In the genomic region with DNA sequence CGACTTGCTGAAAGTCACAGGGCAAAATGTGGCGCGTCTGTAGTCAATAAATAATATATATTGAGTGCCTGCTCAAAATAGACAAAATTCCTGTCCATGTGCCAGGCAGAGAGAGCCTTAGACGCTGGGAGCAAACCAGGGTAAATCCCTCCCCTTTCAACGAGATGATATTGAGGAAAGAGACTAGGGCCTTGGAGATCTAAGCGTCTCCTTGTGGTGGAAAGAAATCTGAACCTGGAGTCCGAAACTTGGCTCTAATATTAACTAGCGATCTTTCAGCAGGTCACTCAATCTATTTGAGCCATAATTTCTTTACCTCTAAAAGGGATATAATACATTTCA, we compare ENCODE assay signal across 8 cellular contexts. TPM values are rescaled to one million over a fixed set of nuclear protein-coding genes. Genes with fewer than 3 reads are reported as not detected.
A peak's percentile ranks its signal among the peaks of the same experiment; 100 is the strongest.
DNase-seq lines count a peak whose midpoint lies in the region; ATAC-seq, FAIRE-seq and TF ChIP-seq lines count a peak whose summit lies in the region.

No MANE protein-coding gene starts in this region.

- peaks cover 17% of the 10 kb centered on the region; the same call in 2 of the 3 replicates for H3K36me3 ChIP-seq in K562 (ENCODE audit: control insufficient read depth, insufficient read depth, low read length)
- peaks cover 0 to 16% (median 5%) of the 10 kb centered on the region in 3 experiments for H3K36me3 ChIP-seq in naive thymus-derived CD4-positive, alpha-beta T cell (ENCODE audit: control insufficient read depth in 2 of 3, insufficient read depth in 3 of 3, low read length in 3 of 3)

- H3K9me3 Mint-ChIP-seq in CD14-positive monocyte = peaks cover 0 to 1% (median 0%) of the 10 kb centered on the region in 7 donors
- H3K9me3 Mint-ChIP-seq in naive thymus-derived CD4-positive, alpha-beta T cell = peaks cover 0 to 3% (median 0%) of the 10 kb centered on the region in 11 donors

- peak overlapping the region in 4 of 7 donors; percentile 93 to 97 (median 95) for H3K27ac Mint-ChIP-seq in CD14-positive monocyte
- H3K27ac Mint-ChIP-seq in naive thymus-derived CD4-positive, alpha-beta T cell = peak overlapping the region; percentile 86 to 99 (median 94)

- CTCF ChIA-PET in K562 (lab: Yijun Ruan, JAX; ENCODE audit: low intra/inter-chr PET ratio) = no interaction called here
- CTCF ChIA-PET in naive thymus-derived CD4-positive, alpha-beta T cell (lab: Charles Lee) = no interaction called here

- TF ChIP-seq POLR2A in K562 (conservative IDR thresholded peaks at IDR 0.05) = no peak

- ATAC-seq in HG03280 (IDR thresholded peaks at IDR 0.05; ENCODE audit: unreplicated experiment) = peak; percentile 10
- peak; percentile 8 for ATAC-seq in K562
- no peak for ATAC-seq in naive thymus-derived CD4-positive, alpha-beta T cell

- no peak for TF ChIP-seq EP300 in K562 (IDR thresholded peaks at IDR 0.05; ENCODE audit: low read length)

- peaks cover 6 to 18% of the 10 kb centered on the region in 2 experiments for H3K4me1 ChIP-seq in K562 (replicated peaks in 1 of 2; ENCODE audit: control insufficient read depth in 2 of 2, insufficient read depth in 2 of 2, low read length in 2 of 2)
- H3K4me1 ChIP-seq in naive thymus-derived CD4-positive, alpha-beta T cell (ENCODE audit: control insufficient read depth in 2 of 2, insufficient read depth in 2 of 2, low read length in 2 of 2) = peaks cover 19 to 22% of the 10 kb centered on the region in 2 donors

- peak overlapping the region; percentile 93 for H3K4me2 ChIP-seq in K562 (ENCODE audit: insufficient read depth, low read length)

- TF ChIP-seq CTCF in CD14-positive monocyte (IDR thresholded peaks at IDR 0.05) (peak; percentile 64), K562 (IDR thresholded peaks at IDR 0.05 in 2 of 3, conservative IDR thresholded peaks at IDR 0.05 in 1 of 3; ENCODE audit: insufficient read depth in 2 of 3, low read depth in 1 of 3, low read length in 3 of 3) (no peak)

- intact Hi-C loops in CD14-positive monocyte (cut with micrococcal nuclease) = no loop called here
- intact Hi-C loops in K562 (cut with micrococcal nuclease) = no loop called here
- intact Hi-C loops in naive thymus-derived CD4-positive, alpha-beta T cell (cut with micrococcal nuclease) = loop anchor here (1.0 to 2.0 kb wide), 7 partner anchors 12 to 838 kb away; partner anchors contain the start of genes HACD3 (in 2 of the 2), INTS14 (in 2 of the 2), RAB11A (in 2 of the 2) and CLPX (in 1 of the 2)
- intact Hi-C loops in head of caudate nucleus (cut with DNase I) = no loop called here

- POLR2A ChIA-PET in K562 (lab: Yijun Ruan, JAX) = interaction anchor here (1.1 kb wide), 1 partner anchor 213 kb away, joined by 3 read pairs; the partner anchor contains the start of gene RNU5B-1
- POLR2A ChIA-PET in naive thymus-derived CD4-positive, alpha-beta T cell (lab: Charles Lee) = interaction anchor here (0.6 to 0.7 kb wide), 2 partner anchors 9 to 115 kb away, joined by 3 read pairs; no protein-coding TSS in a partner anchor

- 0 out of 2 replicates have a peak, but pooled peaks cover 6% of the 10 kb centered on the region for H4K20me1 ChIP-seq in K562 (replicated peaks; ENCODE audit: control insufficient read depth, insufficient read depth, low read length)

- WGBS in K562 (ENCODE audit: insufficient coverage, low coverage, missing lambda C conversion rate) = 2% methylated on average over 8 of the region's 8 CpGs

- TF ChIP-seq RAD21 in K562 (CRISPR knock-in tag; conservative IDR thresholded peaks at IDR 0.05 in 1 of 2, IDR thresholded peaks at IDR 0.05 in 1 of 2) = no peak

- peak overlapping the region; percentile 49 to 93; a peak in 3 of 4 replicates for H3K9ac ChIP-seq in K562 (ENCODE audit: insufficient read depth in 1 of 2, low read depth in 2 of 2, low read length in 2 of 2)

- H3K4me3 Mint-ChIP-seq in CD14-positive monocyte = peak overlapping the region; percentile 91 to 99
- H3K4me3 Mint-ChIP-seq in naive thymus-derived CD4-positive, alpha-beta T cell = peak overlapping the region; percentile 93 to 100 (median 96)

- no peaks in the 10 kb centered on the region for H3K9me1 ChIP-seq in K562 (ENCODE audit: control insufficient read depth, insufficient read depth, low read length)

- TSS peak; percentile 80 for BruUV-seq in K562 (replicated peaks; lab: Mats Ljungman, UMichigan)

- peak overlapping the region; percentile 95 for H3K27ac ChIP-seq in K562 (ENCODE audit: extremely low read depth, low read depth, low read length)
- H3K27ac ChIP-seq in naive thymus-derived CD4-positive, alpha-beta T cell (ENCODE audit: low read depth, low read length) = peak overlapping the region; percentile 83

- DNase-seq in CD14-positive monocyte (ENCODE audit: low spot score) (no peak), K562 (ENCODE audit: extremely low read depth in 1 of 4, low spot score in 3 of 4) (no peak), NCI-H1105 (lab: John Stamatoyannopoulos, UW) (no peak), nucleus accumbens (lab: John Stamatoyannopoulos, UW) (no peak), HUDEP-2 (lab: John Stamatoyannopoulos, UW; ENCODE audit: unreplicated experiment in 76 of 76) (no peak), head of caudate nucleus (no peak)
- DNase-seq in naive thymus-derived CD4-positive, alpha-beta T cell = no peak

- peaks cover 39% of the 10 kb centered on the region for H3K79me2 ChIP-seq in K562 (ENCODE audit: control insufficient read depth, insufficient read depth, low read length)

- no peak for FAIRE-seq in K562 (lab: Jason Lieb, UNC)

- peaks cover 21% of the 10 kb centered on the region for H3K4me1 Mint-ChIP-seq in CD14-positive monocyte
- H3K4me1 Mint-ChIP-seq in naive thymus-derived CD4-positive, alpha-beta T cell = peaks cover 27 to 45% (median 38%) of the 10 kb centered on the region in 7 donors

- no peaks in the 10 kb centered on the region for H3K27me3 ChIP-seq in K562 (ENCODE audit: control insufficient read depth in 2 of 2, insufficient read depth in 2 of 2, low read length in 2 of 2)
- no peaks in the 10 kb centered on the region for H3K27me3 ChIP-seq in naive thymus-derived CD4-positive, alpha-beta T cell (ENCODE audit: control insufficient read depth in 2 of 2, insufficient read depth in 2 of 2, low read length in 2 of 2)

- peak overlapping the region; percentile 95 for H3K4me3 ChIP-seq in K562
- peak overlapping the region; percentile 75 for H3K4me3 ChIP-seq in naive thymus-derived CD4-positive, alpha-beta T cell (ENCODE audit: low read length)

- H3K9me3 ChIP-seq in K562 (replicated peaks; ENCODE audit: control insufficient read depth, insufficient read depth, low read depth, low read length) = no peaks in the 10 kb centered on the region
- H3K9me3 ChIP-seq in naive thymus-derived CD4-positive, alpha-beta T cell (ENCODE audit: control insufficient read depth in 2 of 3, low read length in 3 of 3) = no peaks in the 10 kb centered on the region

- in situ Hi-C loops in K562 (cut with MboI) = no loop called here

- H3K36me3 Mint-ChIP-seq in CD14-positive monocyte = peaks cover 5 to 14% of the 10 kb centered on the region in 2 donors
- H3K36me3 Mint-ChIP-seq in naive thymus-derived CD4-positive, alpha-beta T cell = peaks cover 0 to 7% (median 3%) of the 10 kb centered on the region in 5 donors

- no peaks in the 10 kb centered on the region for H3K27me3 Mint-ChIP-seq in CD14-positive monocyte (ENCODE audit: low read depth in 3 of 3)
- H3K27me3 Mint-ChIP-seq in naive thymus-derived CD4-positive, alpha-beta T cell = no peaks in the 10 kb centered on the region

- H2AFZ ChIP-seq in K562 (ENCODE audit: low read depth, low read length) = peak overlapping the region; percentile 94

RNA-seq across cellular contexts. Expression of gene DPP8, which starts 0.3 kb away (rescaled TPM):
- polyA plus RNA-seq in CD14-positive monocyte (10 to 100 TPM; 38.7 to 48.3 TPM), K562 (2011; rRNA removed) (24.6 and 25.6 TPM in 2 replicates), K562 (2014; fragmentation: Illumina TruSeq; extraction: Trizol) (14.2 and 18.4 TPM in 2 replicates), K562 (2014; fragmentation: Nextera tagmentation; extraction: Ambion mirVana) (1 to 10 TPM; 5.5 to 10.0 TPM), K562 (2014; rRNA removed) (26.8 and 27.6 TPM in 2 replicates)
- total RNA-seq in K562 (2011; cell fraction: chromatin; rRNA removed; ENCODE audit: low replicate concordance) = 46.4 and 104 TPM in 2 replicates
- total RNA-seq in K562 (2011; cell fraction: nucleolus; rRNA removed) = 37.0 and 41.0 TPM in 2 replicates
- total RNA-seq in K562 (2011; cell fraction: nucleoplasm; rRNA removed) = 51.0 and 67.6 TPM in 2 replicates
- total RNA-seq in K562 (2014; rRNA removed) (36.7 and 42.2 TPM in 2 replicates), K562 (2014; rRNA removed; fragmentation: Illumina TruSeq; extraction: Trizol) (20.7 and 25.3 TPM in 2 replicates), K562 (2015; rRNA removed; fragmentation: Illumina TruSeq; extraction: Trizol) (17.0 and 18.3 TPM in 2 replicates), K562 (2021) (21.2 and 22.0 TPM in 2 replicates)
- polyA plus RNA-seq in K562 (2011; cell fraction: cytosol; rRNA removed) = 6.0 and 14.6 TPM in 2 replicates
- 18.8 and 24.4 TPM in 2 replicates for polyA plus RNA-seq in K562 (2011; cell fraction: nucleus; rRNA removed)
- 18.2 and 20.0 TPM in 2 replicates for polyA plus RNA-seq in K562 (2012)
- polyA minus RNA-seq in K562 (2011; rRNA and poly(A)+ RNA removed) = 42.0 and 47.1 TPM in 2 replicates
- polyA minus RNA-seq in K562 (2011; cell fraction: cytosol; rRNA and poly(A)+ RNA removed) = 18.7 and 19.2 TPM in 2 replicates
- 33.8 and 49.0 TPM in 2 replicates for polyA minus RNA-seq in K562 (2011; cell fraction: nucleus; rRNA and poly(A)+ RNA removed)
- 10 to 100 TPM; 38.4 to 54.6 (median 40.8) TPM for total RNA-seq in naive thymus-derived CD4-positive, alpha-beta T cell
- 10 to 100 TPM; 40.2 to 48.3 TPM for polyA plus RNA-seq in naive thymus-derived CD4-positive, alpha-beta T cell

RNA-seq across cellular contexts. Expression of gene HACD3, which starts 12.4 kb away (rescaled TPM):
- polyA plus RNA-seq in CD14-positive monocyte = 10 to 100 TPM; 10.8 to 12.1 TPM
- total RNA-seq in K562 (2011; cell fraction: chromatin; rRNA removed; ENCODE audit: low replicate concordance) = 79.8 and 109 TPM in 2 replicates
- total RNA-seq in K562 (2011; cell fraction: nucleolus; rRNA removed) = 76.5 and 85.5 TPM in 2 replicates
- total RNA-seq in K562 (2011; cell fraction: nucleoplasm; rRNA removed) = 116 and 173 TPM in 2 replicates
- 72.8 and 84.0 TPM in 2 replicates for total RNA-seq in K562 (2014; rRNA removed)
- total RNA-seq in K562 (2014; rRNA removed; fragmentation: Illumina TruSeq; extraction: Trizol) = 108 and 112 TPM in 2 replicates
- total RNA-seq in K562 (2015; rRNA removed; fragmentation: Illumina TruSeq; extraction: Trizol) = 108 and 113 TPM in 2 replicates
- total RNA-seq in K562 (2021) = 65.9 and 71.0 TPM in 2 replicates
- 88.4 and 117 TPM in 2 replicates for polyA plus RNA-seq in K562 (2011; rRNA removed)
- 44.6 and 64.9 TPM in 2 replicates for polyA plus RNA-seq in K562 (2011; cell fraction: cytosol; rRNA removed)
- polyA plus RNA-seq in K562 (2011; cell fraction: nucleus; rRNA removed) = 21.6 and 25.0 TPM in 2 replicates
- 62.2 and 71.7 TPM in 2 replicates for polyA plus RNA-seq in K562 (2012)
- polyA plus RNA-seq in K562 (2014; fragmentation: Illumina TruSeq; extraction: Trizol) = 95.2 and 108 TPM in 2 replicates
- polyA plus RNA-seq in K562 (2014; fragmentation: Nextera tagmentation; extraction: Ambion mirVana) = 10 to 100 TPM; 48.1 to 59.6 TPM
- 65.0 and 75.2 TPM in 2 replicates for polyA plus RNA-seq in K562 (2014; rRNA removed)
- 96.3 and 102 TPM in 2 replicates for polyA minus RNA-seq in K562 (2011; rRNA and poly(A)+ RNA removed)
- 43.9 and 52.8 TPM in 2 replicates for polyA minus RNA-seq in K562 (2011; cell fraction: cytosol; rRNA and poly(A)+ RNA removed)
- 24.4 and 28.4 TPM in 2 replicates for polyA minus RNA-seq in K562 (2011; cell fraction: nucleus; rRNA and poly(A)+ RNA removed)
- total RNA-seq in naive thymus-derived CD4-positive, alpha-beta T cell = 10 to 100 TPM; 18.3 to 30.0 (median 23.9) TPM
- polyA plus RNA-seq in naive thymus-derived CD4-positive, alpha-beta T cell = 10 to 100 TPM; 29.6 to 34.4 TPM

Comparison
In these comparisons a context has a peak if more than half of its experiments do, and no peak if none do; other contexts are left out.
1. intact Hi-C loops: an anchor here in naive thymus-derived CD4-positive, alpha-beta T cell (1.0 to 2.0 kb wide); none called in CD14-positive monocyte, K562 and head of caudate nucleus.